Comparison of ENCODE assay signal across 18 cellular contexts in the genomic region with DNA sequence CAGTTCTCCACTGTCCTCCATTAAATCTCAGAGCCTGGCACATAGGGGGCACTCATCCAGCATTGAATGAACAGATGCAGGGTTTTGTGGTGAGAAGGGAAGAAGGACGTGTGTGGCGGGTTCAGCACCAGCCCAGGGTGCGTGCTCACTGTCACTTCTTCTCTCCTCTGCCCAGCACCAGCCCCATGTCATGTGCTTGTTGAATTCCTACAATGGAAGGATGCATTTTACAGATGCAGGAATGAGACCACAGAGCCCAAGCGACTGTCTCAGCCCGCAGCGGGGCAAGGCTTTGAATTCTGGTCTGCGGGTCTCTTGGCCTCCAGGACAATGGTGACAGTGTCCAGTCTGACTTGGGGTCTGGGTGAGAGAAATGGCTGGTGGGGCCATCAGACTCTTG.
A peak's percentile ranks its signal among the peaks of the same experiment; 100 is the strongest.
DNase-seq lines count a peak whose midpoint lies in the region; ATAC-seq and TF ChIP-seq lines count a peak whose summit lies in the region.
"Had no signal": no experiment of that assay in that cellular context is flagged by ENCODE, and none has a peak within 500 bp of the region (broad histone marks: within the 10 kb centered on the region; RNA-seq: fewer than 3 reads in every experiment).

No MANE protein-coding gene starts in this region.

- no peak overlapping the region for H4K8ac ChIP-seq in trophoblast cell (ENCODE audit: low read depth, low read length)

- peaks cover 4 to 7% of the 10 kb centered on the region in 2 experiments for H3K4me1 ChIP-seq in trophoblast cell (ENCODE audit: control insufficient read depth in 1 of 2, insufficient read depth in 2 of 2, low read length in 2 of 2)

- no peak overlapping the region for H2BK120ac ChIP-seq in trophoblast cell (ENCODE audit: insufficient read depth, low read length, poor library complexity)

- H3K9me3 Mint-ChIP-seq in T-helper 1 cell treated with Interleukin-12 subunit alpha and Interleukin-12 subunit beta and Interleukin-4 antibody, amounts not matched to agents 30 μg/mL and 1 μg/mL, for 36 hours: no peaks in the 10 kb centered on the region
- H3K9me3 Mint-ChIP-seq in HFFc6: no peaks in the 10 kb centered on the region
- H3K9me3 Mint-ChIP-seq in activated naive CD4-positive, alpha-beta T cell treated with anti-CD3 and anti-CD28 coated beads, Interleukin-2, amount 50 U/mL, for 72 hours: no peaks in the 10 kb centered on the region
- H3K9me3 Mint-ChIP-seq: GM23338 had no signal

- peak; percentile 15; the same call in 1 of the 2 replicates for TF ChIP-seq CTCF in HFFc6 (IDR thresholded peaks at IDR 0.05)

- no peak overlapping the region for H3K23ac ChIP-seq in trophoblast cell (ENCODE audit: low read length)

- H3K4me1 Mint-ChIP-seq in T-helper 1 cell treated with Interleukin-12 subunit alpha and Interleukin-12 subunit beta and Interleukin-4 antibody, amounts not matched to agents 30 μg/mL and 1 μg/mL, for 36 hours (ENCODE audit: low read depth): peaks cover 61% of the 10 kb centered on the region
- peaks cover 47% of the 10 kb centered on the region for H3K4me1 Mint-ChIP-seq in HFFc6 (ENCODE audit: low read depth)

- H2AFZ ChIP-seq in trophoblast cell (ENCODE audit: insufficient read depth, low read length, poor library complexity): no peak overlapping the region
- H2AFZ ChIP-seq: GM23338 had no signal

- H3K27me3 ChIP-seq in trophoblast cell (ENCODE audit: insufficient read depth, low read length): no peaks in the 10 kb centered on the region
- H3K27me3 ChIP-seq: tibial nerve had no signal

- peak overlapping the region; percentile 7 for H3K4me3 ChIP-seq in trophoblast cell (ENCODE audit: low read depth, low read length)
- H3K4me3 ChIP-seq: GM23338, left ventricle myocardium inferior, tibial nerve had no signal

- no peak for DNase-seq in T-helper 1 cell
- DNase-seq in HFFc6: no peak
- DNase-seq in activated naive CD4-positive, alpha-beta T cell treated with anti-CD3 and anti-CD28 coated beads, Interleukin-2, amount 50 U/mL, for 72 hours (ENCODE audit: low spot score in 2 of 2): no peak
- DNase-seq in trophoblast cell: peak in 1 of 2 donors; percentile 65
- no peak for DNase-seq in occipital lobe (lab: John Stamatoyannopoulos, UW)
- DNase-seq: 8988T; activated effector memory CD4-positive, alpha-beta T cell treated with anti-CD3 and anti-CD28 coated beads, Interleukin-2, amount 50 U/mL, for 16 hours; erythroblast; KBM-7; left ventricle myocardium inferior; NCI-H1417 treated with DMSO at 0.1 percent for 48 hours; NCI-H748 treated with DMSO at 0.1 percent for 48 hours had no signal

- no peak overlapping the region for H3K9ac ChIP-seq in trophoblast cell (ENCODE audit: low read length)

- no peak overlapping the region for H3K18ac ChIP-seq in trophoblast cell (ENCODE audit: low read length)

- H3K14ac ChIP-seq in trophoblast cell (ENCODE audit: low read length): no peak overlapping the region

- no peak overlapping the region for H3K4me2 ChIP-seq in trophoblast cell (ENCODE audit: low read length)
- H3K4me2 ChIP-seq: GM23338 had no signal

- H2BK12ac ChIP-seq in trophoblast cell (ENCODE audit: low read length): no peak overlapping the region

- ATAC-seq in activated naive CD4-positive, alpha-beta T cell treated with anti-CD3 and anti-CD28 coated beads, Interleukin-2, amount 50 U/mL, for 72 hours: no peak
- ATAC-seq in HG02885 (IDR thresholded peaks at IDR 0.05; ENCODE audit: poor library complexity, unreplicated experiment): no peak
- no peak for ATAC-seq in HG02678 (IDR thresholded peaks at IDR 0.05; ENCODE audit: unreplicated experiment)
- ATAC-seq: GM23338 had no signal

- H3K27ac Mint-ChIP-seq in T-helper 1 cell treated with Interleukin-12 subunit alpha and Interleukin-12 subunit beta and Interleukin-4 antibody, amounts not matched to agents 30 μg/mL and 1 μg/mL, for 36 hours: peak overlapping the region; percentile 90
- H3K27ac Mint-ChIP-seq in HFFc6: peak overlapping the region; percentile 67
- H3K27ac Mint-ChIP-seq in activated naive CD4-positive, alpha-beta T cell treated with anti-CD3 and anti-CD28 coated beads, Interleukin-2, amount 50 U/mL, for 72 hours: peak overlapping the region; percentile 97 to 99
- H3K27ac Mint-ChIP-seq: GM23338 had no signal

- no peaks in the 10 kb centered on the region for H3K79me1 ChIP-seq in trophoblast cell (ENCODE audit: low read length)

- H3K79me2 ChIP-seq in trophoblast cell (ENCODE audit: control insufficient read depth, insufficient read depth, low read length, poor library complexity): no peaks in the 10 kb centered on the region

- no peaks in the 10 kb centered on the region for H3K36me3 ChIP-seq in trophoblast cell (ENCODE audit: control insufficient read depth in 1 of 2, insufficient read depth in 2 of 2, low read length in 2 of 2)
- H3K36me3 ChIP-seq: left ventricle myocardium inferior, tibial nerve had no signal

- H4K91ac ChIP-seq in trophoblast cell (ENCODE audit: low read depth, low read length): no peak overlapping the region

- H3K9me3 ChIP-seq in trophoblast cell (ENCODE audit: insufficient read depth, low read depth, low read length): no peaks in the 10 kb centered on the region
- H3K9me3 ChIP-seq: left ventricle myocardium inferior, tibial nerve had no signal

- H3K4me3 Mint-ChIP-seq in T-helper 1 cell treated with Interleukin-12 subunit alpha and Interleukin-12 subunit beta and Interleukin-4 antibody, amounts not matched to agents 30 μg/mL and 1 μg/mL, for 36 hours: peak overlapping the region; percentile 52
- no peak overlapping the region for H3K4me3 Mint-ChIP-seq in HFFc6
- H3K4me3 Mint-ChIP-seq: GM23338 had no signal

- H3K4ac ChIP-seq in trophoblast cell (ENCODE audit: low read depth, low read length): no peak overlapping the region

- no peak overlapping the region for H4K12ac ChIP-seq in trophoblast cell (ENCODE audit: low read depth, low read length)

- no peaks in the 10 kb centered on the region for H3K27me3 Mint-ChIP-seq in T-helper 1 cell treated with Interleukin-12 subunit alpha and Interleukin-12 subunit beta and Interleukin-4 antibody, amounts not matched to agents 30 μg/mL and 1 μg/mL, for 36 hours (ENCODE audit: low read depth)
- H3K27me3 Mint-ChIP-seq in HFFc6 (ENCODE audit: insufficient read depth): no peaks in the 10 kb centered on the region; the same call in 1 of the 2 replicates

- H3K36me3 Mint-ChIP-seq in T-helper 1 cell treated with Interleukin-12 subunit alpha and Interleukin-12 subunit beta and Interleukin-4 antibody, amounts not matched to agents 30 μg/mL and 1 μg/mL, for 36 hours (ENCODE audit: low read depth): no peaks in the 10 kb centered on the region
- no peaks in the 10 kb centered on the region for H3K36me3 Mint-ChIP-seq in HFFc6 (ENCODE audit: low read depth)
- H3K36me3 Mint-ChIP-seq in activated naive CD4-positive, alpha-beta T cell treated with anti-CD3 and anti-CD28 coated beads, Interleukin-2, amount 50 U/mL, for 72 hours: no peaks in the 10 kb centered on the region

- no peak overlapping the region for H3K27ac ChIP-seq in trophoblast cell (ENCODE audit: low read depth, low read length)
- H3K27ac ChIP-seq: HL-60, left ventricle myocardium inferior had no signal

- H2BK5ac ChIP-seq in trophoblast cell (ENCODE audit: low read depth, low read length, poor library complexity): no peak overlapping the region

- no peak overlapping the region for H2AK5ac ChIP-seq in trophoblast cell (ENCODE audit: low read length)

- no CpG with 5 or more reads among the region's 7 CpGs for WGBS in trophoblast cell (ENCODE audit: extremely low coverage, insufficient coverage, insufficient read length)
